ENCODE assay signal across 24 cellular contexts in genomic region chr2:209070262-209070661, GRCh38.
"Had no signal": no experiment of that assay in that cellular context is flagged by ENCODE, and none has a peak within 500 bp of the region (broad histone marks: within the 10 kb centered on the region; RNA-seq: fewer than 3 reads in every experiment).

No MANE protein-coding gene starts in this region.

- H3K4me3 Mint-ChIP-seq: naive B cell; natural killer cell; nephron progenitor cell; neural progenitor cell; stimulated activated memory B cell treated with anti-CD40 and anti-IgM and Interleukin-4, amounts not matched to agents 10 μg/mL and 1 μg/mL and 100 μg/mL, for 72 hours; stimulated activated naive CD8-positive, alpha-beta T cell treated with anti-CD3 and anti-CD28 coated beads, Interleukin-15, amount 100 ng/mL, for 72 hours; type B pancreatic cell had no signal

- H3K27me3 Mint-ChIP-seq: naive B cell; progenitor cell of endocrine pancreas; stimulated activated memory B cell treated with anti-CD40 and anti-IgM and Interleukin-4, amounts not matched to agents 10 μg/mL and 1 μg/mL and 100 μg/mL, for 72 hours; stimulated activated naive CD8-positive, alpha-beta T cell treated with anti-CD3 and anti-CD28 coated beads, Interleukin-15, amount 100 ng/mL, for 72 hours had no signal

- H3K36me3 Mint-ChIP-seq: naive B cell; natural killer cell; neural progenitor cell; stimulated activated memory B cell treated with anti-CD40 and anti-IgM and Interleukin-4, amounts not matched to agents 10 μg/mL and 1 μg/mL and 100 μg/mL, for 72 hours; type B pancreatic cell had no signal

- H3K4me1 Mint-ChIP-seq: naive B cell; natural killer cell; nephron progenitor cell; neural progenitor cell; stimulated activated memory B cell treated with anti-CD40 and anti-IgM and Interleukin-4, amounts not matched to agents 10 μg/mL and 1 μg/mL and 100 μg/mL, for 72 hours; stimulated activated naive CD8-positive, alpha-beta T cell treated with anti-CD3 and anti-CD28 coated beads, Interleukin-15, amount 100 ng/mL, for 72 hours had no signal

- H3K9me3 Mint-ChIP-seq: naive B cell; nephron progenitor cell; neural progenitor cell; stimulated activated memory B cell treated with anti-CD40 and anti-IgM and Interleukin-4, amounts not matched to agents 10 μg/mL and 1 μg/mL and 100 μg/mL, for 72 hours; type B pancreatic cell had no signal

- ATAC-seq: left colon; left lung; lower lobe of right lung; natural killer cell; right lobe of liver; stimulated activated memory B cell treated with anti-CD40 and anti-IgM and Interleukin-4, amounts not matched to agents 10 μg/mL and 1 μg/mL and 100 μg/mL, for 72 hours; stimulated activated naive CD8-positive, alpha-beta T cell treated with anti-CD3 and anti-CD28 coated beads, Interleukin-15, amount 100 ng/mL, for 72 hours had no signal

- FAIRE-seq: keratinocyte had no signal

- DNase-seq: hippocampal formation; left colon; left lung; lower lobe of right lung; mammary epithelial cell; mesenchymal stem cell; naive B cell; natural killer cell; nephron progenitor cell; occipital lobe; right lobe of liver; stimulated activated CD4-positive, alpha-beta T cell treated with anti-CD3 and anti-CD28 coated beads, Interleukin-1b, Interleukin-23, amount 100 ng/mL, for 48 hours; stimulated activated CD4-positive, alpha-beta T cell treated with anti-CD3 and anti-CD28 coated beads, Interleukin-2, amount 100 ng/mL, for 48 hours; stimulated activated CD4-positive, alpha-beta T cell treated with anti-CD3 and anti-CD28 coated beads, Interleukin-4, amount 100 ng/mL, for 4 hours; stimulated activated CD8-positive, alpha-beta memory T cell treated with anti-CD3 and anti-CD28 coated beads, Interleukin-4, amount 100 ng/mL, for 48 hours; stimulated activated naive CD4-positive, alpha-beta T cell treated with Interleukin-2 at 50 U/mL for 16 hours; stimulated activated naive CD8-positive, alpha-beta T cell treated with anti-CD3 and anti-CD28 coated beads, Interleukin-15, amount 100 ng/mL, for 72 hours; substantia nigra; uterus had no signal

- H3K27ac Mint-ChIP-seq: natural killer cell; nephron progenitor cell; neural progenitor cell; progenitor cell of endocrine pancreas; stimulated activated memory B cell treated with anti-CD40 and anti-IgM and Interleukin-4, amounts not matched to agents 10 μg/mL and 1 μg/mL and 100 μg/mL, for 72 hours; stimulated activated naive CD8-positive, alpha-beta T cell treated with anti-CD3 and anti-CD28 coated beads, Interleukin-15, amount 100 ng/mL, for 72 hours; type B pancreatic cell had no signal
